In the genomic region with DNA sequence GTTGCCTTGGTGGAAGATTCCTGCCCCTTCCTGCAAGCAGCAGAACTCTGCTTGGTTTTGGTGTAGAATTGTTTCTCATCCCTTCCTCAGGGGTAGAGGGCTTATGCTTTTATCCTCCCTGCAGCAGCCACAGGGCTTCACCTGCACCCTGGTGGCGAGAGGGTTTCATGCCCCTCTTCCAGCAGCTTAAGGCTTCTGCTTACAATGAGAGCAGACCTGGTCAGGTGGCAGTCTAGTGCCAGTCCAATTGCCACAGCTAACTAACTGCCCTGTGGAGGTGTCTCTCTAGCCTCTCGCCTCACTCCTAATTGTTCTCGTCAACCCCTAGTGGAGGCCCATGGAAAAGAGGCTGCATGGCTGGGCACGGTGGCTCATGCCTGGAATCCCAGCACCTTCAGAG, we compare ENCODE assay signal across 19 cellular contexts. TPM values are rescaled to one million over a fixed set of nuclear protein-coding genes. Genes with fewer than 3 reads are reported as not detected.
DNase-seq lines count a peak whose midpoint lies in the region; ATAC-seq and TF ChIP-seq lines count a peak whose summit lies in the region.
"Had no signal": no experiment of that assay in that cellular context is flagged by ENCODE, and none has a peak within 500 bp of the region (broad histone marks: within the 10 kb centered on the region; RNA-seq: fewer than 3 reads in every experiment).

No MANE protein-coding gene starts in this region.

- no peak overlapping the region for H3K9ac ChIP-seq in skeletal muscle satellite cell (ENCODE audit: low read depth, low read length)
- H3K9ac ChIP-seq: BLaER1 treated with 17β-estradiol and CSF1 and Interleukin-3, amounts not matched to agents 10 nM and 100 nM had no signal

- peak; percentile 8 for TF ChIP-seq CTCF in fibroblast of villous mesenchyme (IDR thresholded peaks at IDR 0.05; ENCODE audit: insufficient read depth, low read depth, low read length)

- H3K27me3 ChIP-seq in skeletal muscle satellite cell (ENCODE audit: control insufficient read depth, insufficient read depth, low read length) (no peaks in the 10 kb centered on the region), right cardiac atrium (ENCODE audit: control insufficient read depth, insufficient read depth) (no peaks in the 10 kb centered on the region)
- H3K27me3 ChIP-seq: BLaER1 treated with 17β-estradiol and CSF1 and Interleukin-3, amounts not matched to agents 10 nM and 100 nM had no signal

- intact Hi-C loops in right cardiac atrium (cut with DNase I) = no loop called here

- no peaks in the 10 kb centered on the region for H3K36me3 ChIP-seq in skeletal muscle satellite cell (ENCODE audit: insufficient read depth, low read length)

- no peak for ATAC-seq in right cardiac atrium
- ATAC-seq: Panc1, Right ventricle myocardium inferior had no signal

- peak overlapping the region; percentile 41 for H3K4me2 ChIP-seq in skeletal muscle satellite cell (ENCODE audit: low read length)
- H3K4me2 ChIP-seq: BLaER1 treated with 17β-estradiol and CSF1 and Interleukin-3, amounts not matched to agents 10 nM and 100 nM had no signal

- H3K9me3 ChIP-seq in skeletal muscle satellite cell (replicated peaks; ENCODE audit: low read length) (no peaks in the 10 kb centered on the region), right cardiac atrium (ENCODE audit: control insufficient read depth, low read length) (no peaks in the 10 kb centered on the region)

- H3K4me3 ChIP-seq in fibroblast of villous mesenchyme (ENCODE audit: low read depth, low read length) (no peak overlapping the region), skeletal muscle satellite cell (ENCODE audit: low read length) (no peak overlapping the region), right cardiac atrium (ENCODE audit: low read length) (no peak overlapping the region)
- H3K4me3 ChIP-seq: BLaER1 treated with 17β-estradiol and CSF1 and Interleukin-3, amounts not matched to agents 10 nM and 100 nM had no signal

- 68% methylated on average over 4 of the region's 4 CpGs for WGBS in right cardiac atrium

- peaks cover 8% of the 10 kb centered on the region for H3K4me1 ChIP-seq in skeletal muscle satellite cell (ENCODE audit: control insufficient read depth, insufficient read depth, low read length)
- no peaks in the 10 kb centered on the region for H3K4me1 ChIP-seq in right cardiac atrium (ENCODE audit: control insufficient read depth, insufficient read depth, low read length)
- H3K4me1 ChIP-seq: BLaER1 treated with 17β-estradiol and CSF1 and Interleukin-3, amounts not matched to agents 10 nM and 100 nM had no signal

- H3K27ac ChIP-seq in right cardiac atrium (ENCODE audit: low read length) = no peak overlapping the region
- H3K27ac ChIP-seq: 22Rv1; BLaER1 treated with 17β-estradiol and CSF1 and Interleukin-3, amounts not matched to agents 10 nM and 100 nM had no signal

- DNase-seq in NCI-H82 (lab: John Stamatoyannopoulos, UW) (peak; percentile 11), NCI-H82 treated with DMSO at 0.1 percent for 48 hours (lab: John Stamatoyannopoulos, UW; ENCODE audit: unreplicated experiment) (no peak), RPMI8226 (peak; percentile 16), fibroblast of villous mesenchyme (ENCODE audit: low read depth) (no peak), right cardiac atrium (no peak), occipital lobe (lab: John Stamatoyannopoulos, UW) (no peak)
- no peak for DNase-seq in activated CD4-positive, alpha-beta T cell treated with anti-CD3 and anti-CD28 coated beads for 48 hours
- DNase-seq: CD8-positive, alpha-beta memory T cell; DMS79 treated with DMSO at 0.1 percent for 48 hours; NCI-H187 treated with DMSO at 0.1 percent for 48 hours; NCI-H446 treated with DMSO at 0.1 percent for 48 hours; NCI-H748 treated with DMSO at 0.1 percent for 48 hours had no signal

RNA-seq across cellular contexts. Expression of a gene that starts 19.3 kb away (rescaled TPM):
- 0.97 and 1.3 TPM in 2 replicates for total RNA-seq in fibroblast of villous mesenchyme
- total RNA-seq in skeletal muscle satellite cell (2012; rRNA removed) = 0.76 TPM in 1 of 2 replicates, not detected in the other
- not detected for total RNA-seq in right cardiac atrium
- not detected for polyA plus RNA-seq in right cardiac atrium
- 10.8 TPM for total RNA-seq in occipital lobe
- total RNA-seq: Right ventricle myocardium inferior had no signal
- polyA plus RNA-seq: CD8-positive, alpha-beta memory T cell; IgD-negative memory B cell had no signal

RNA-seq across cellular contexts. Expression of a gene that starts 25.5 kb away (rescaled TPM):
- not detected in 2 replicates for total RNA-seq in fibroblast of villous mesenchyme
- total RNA-seq in skeletal muscle satellite cell (2012; rRNA removed) = 2.6 and 6.1 TPM in 2 replicates
- total RNA-seq in right cardiac atrium = under 1 TPM in 1 of 4 donors, not detected in 3; 0.51 TPM
- 0.16 TPM for polyA plus RNA-seq in right cardiac atrium
- total RNA-seq in occipital lobe = 0.31 TPM
- total RNA-seq: CD8-positive, alpha-beta memory T cell; G401 had no signal
- polyA plus RNA-seq: CD8-positive, alpha-beta memory T cell; IgD-negative memory B cell had no signal

RNA-seq across cellular contexts. Expression of a gene that starts 27.9 kb away (rescaled TPM):
- total RNA-seq in fibroblast of villous mesenchyme (13.8 and 14.2 TPM in 2 replicates), right cardiac atrium (10 to 100 TPM in 1 of 4 donors, 1 to 10 TPM in 3; 8.3 to 12.2 (median 9.8) TPM), occipital lobe (7.0 TPM)
- 15.1 and 16.7 TPM in 2 replicates for total RNA-seq in skeletal muscle satellite cell (2012; rRNA removed)
- 12.7 TPM for polyA plus RNA-seq in right cardiac atrium

Comparison
In these comparisons a context has a peak if more than half of its experiments do, and no peak if none do; other contexts are left out.
1. DNase-seq: peak in NCI-H82 (single experiment) and RPMI8226 (single experiment); none in NCI-H82 treated with DMSO at 0.1 percent for 48 hours (single experiment), fibroblast of villous mesenchyme (single experiment), activated CD4-positive, alpha-beta T cell treated with anti-CD3 and anti-CD28 coated beads for 48 hours (single experiment), right cardiac atrium (0 of 3) and occipital lobe (single experiment).